Comparison of ENCODE assay signal across 1 cellular context in the genomic region with DNA sequence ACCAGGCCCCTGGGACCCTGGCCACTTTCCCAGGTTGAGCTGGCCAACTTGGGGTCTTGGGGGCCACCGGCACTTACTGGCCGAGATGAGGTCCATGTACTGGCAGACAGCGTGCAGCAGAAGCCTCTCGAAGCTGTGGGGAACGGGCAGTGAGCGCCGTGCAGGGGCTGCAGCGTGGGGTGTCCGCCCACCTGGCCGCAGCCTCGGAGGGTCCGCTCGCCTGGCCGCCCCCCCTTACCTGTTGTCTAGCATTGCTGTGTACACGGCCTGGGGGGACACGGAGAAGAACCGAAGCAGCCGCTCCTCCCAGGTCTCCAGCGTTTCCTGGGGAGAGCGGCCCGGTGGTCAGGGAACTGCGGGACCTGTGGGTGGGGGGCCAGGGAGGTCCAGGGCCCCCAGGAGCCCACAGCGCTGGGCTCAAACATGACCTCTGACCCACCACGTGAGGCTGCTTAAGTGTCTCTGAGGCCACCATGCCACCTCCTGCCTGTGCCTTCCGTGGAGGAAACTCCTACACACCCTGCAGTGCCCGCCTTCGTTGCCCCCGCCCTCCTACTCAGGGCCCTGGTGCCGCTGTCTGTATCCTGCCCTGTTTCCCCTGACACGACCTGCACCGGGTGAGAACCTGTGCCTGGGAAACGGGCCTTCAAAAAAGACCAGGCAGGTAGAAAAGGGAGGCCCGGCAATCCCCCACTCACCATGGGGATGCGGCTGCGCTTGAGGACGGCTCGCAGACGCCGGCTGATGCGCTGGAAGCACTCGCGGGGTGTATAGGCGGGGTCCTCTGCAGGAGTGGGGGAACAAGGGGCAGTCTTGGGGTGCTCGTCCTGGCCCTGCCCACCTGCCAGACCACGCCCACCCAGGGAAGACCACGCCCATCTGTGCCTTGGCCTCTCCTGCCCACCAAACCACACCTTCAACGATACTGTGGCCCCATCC.
TF ChIP-seq lines count a peak whose summit lies in the region.

No MANE protein-coding gene starts in this region.

TF ChIP-seq in A549, 52 proteins besides CTCF, POLR2A, EP300 and RAD21:
- TF ChIP-seq CBX2 (IDR thresholded peaks at IDR 0.05; ENCODE audit: borderline replicate concordance, low read depth) (no peak), JUN (IDR thresholded peaks at IDR 0.05) (no peak), ZNF302 (CRISPR knock-in tag; IDR thresholded peaks at IDR 0.05) (no peak), FOSB (CRISPR knock-in tag; IDR thresholded peaks at IDR 0.05) (no peak), RNF2 (IDR thresholded peaks at IDR 0.05; ENCODE audit: borderline replicate concordance, low read depth) (no peak), MYC (IDR thresholded peaks at IDR 0.05; ENCODE audit: borderline replicate concordance, low read length) (no peak), JUNB (IDR thresholded peaks at IDR 0.05) (no peak), BCL3 (IDR thresholded peaks at IDR 0.05) (no peak), SMC3 (IDR thresholded peaks at IDR 0.05) (no peak), E2F6 (IDR thresholded peaks at IDR 0.05; ENCODE audit: borderline replicate concordance, low read depth) (no peak), GATA3 (IDR thresholded peaks at IDR 0.05; ENCODE audit: borderline replicate concordance) (no peak), MAX (IDR thresholded peaks at IDR 0.05) (no peak)
